In genomic region chr5:53412499-53412898, GRCh38 we compare ENCODE assay signal across 3 cellular contexts.
DNase-seq lines count a peak whose midpoint lies in the region; ATAC-seq, FAIRE-seq and TF ChIP-seq lines count a peak whose summit lies in the region.
"Not testable (repeated sequence)": the region's sequence is repeated elsewhere in the genome, so short reads cannot be mapped to it uniquely, and the experiment has no call there.

No MANE protein-coding gene starts in this region.

- not testable (repeated sequence) for H3K27ac ChIP-seq in A549; HEK293 (ENCODE audit: extremely low read depth, low read depth, low read length); IMR-90 (ENCODE audit: insufficient read depth, low read length)

- not testable (repeated sequence) for TF ChIP-seq POLR2A in A549 (IDR thresholded peaks at IDR 0.05; ENCODE audit: low read length); IMR-90 (IDR thresholded peaks at IDR 0.05; ENCODE audit: low read depth, low read length)

- in situ Hi-C loops in IMR-90 (cut with MboI; ENCODE audit: low sequenced_read_pairs) = not testable (repeated sequence)

- H3K79me1 ChIP-seq in IMR-90 (ENCODE audit: low read depth in 1 of 2, low read length in 2 of 2) = not testable (repeated sequence)

- H4K91ac ChIP-seq in IMR-90 (ENCODE audit: insufficient read depth, low read depth, low read length) = not testable (repeated sequence)

- H3K9ac ChIP-seq in IMR-90 (ENCODE audit: low read depth, low read length) = not testable (repeated sequence)

- H2BK20ac ChIP-seq in IMR-90 (ENCODE audit: low read depth, low read length) = not testable (repeated sequence)

- H3K36me3 ChIP-seq in HEK293 (ENCODE audit: control insufficient read depth in 2 of 2, insufficient read depth in 1 of 2, low read length in 2 of 2); IMR-90 (ENCODE audit: control insufficient read depth, insufficient read depth, low read length): not testable (repeated sequence)

- not testable (repeated sequence) for H4K5ac ChIP-seq in IMR-90 (ENCODE audit: low read depth, low read length)

- ATAC-seq in A549; IMR-90 (ENCODE audit: low read depth): not testable (repeated sequence)

- H2BK15ac ChIP-seq in IMR-90 (ENCODE audit: low read depth, low read length) = not testable (repeated sequence)

- TF ChIP-seq RAD21 in A549 (conservative IDR thresholded peaks at IDR 0.05 in 1 of 2, IDR thresholded peaks at IDR 0.05 in 1 of 2); IMR-90 (IDR thresholded peaks at IDR 0.05; ENCODE audit: low read length): not testable (repeated sequence)

- H3K27me3 ChIP-seq in IMR-90 (ENCODE audit: control insufficient read depth, insufficient read depth, low read length) = not testable (repeated sequence)

- peak overlapping the region; percentile 56 for H2BK5ac ChIP-seq in IMR-90 (ENCODE audit: low read depth, low read length, poor library complexity, severe bottlenecking)

- CTCF ChIA-PET in A549 (lab: Yijun Ruan, JAX); IMR-90 (lab: Yijun Ruan, JAX): not testable (repeated sequence)
- CTCF ChIA-PET in HEK293 (lab: Yijun Ruan, JAX) = interaction anchor here (0.6 to 0.8 kb wide), 3 partner anchors 15 to 136 kb away, joined by 3 to 4 read pairs (median 4); no protein-coding TSS in a partner anchor

- peak overlapping the region; percentile 44; the same call in 1 of the 2 replicates for H2AK5ac ChIP-seq in IMR-90 (ENCODE audit: low read depth, low read length)

- not testable (repeated sequence) for H2AK9ac ChIP-seq in IMR-90 (replicated peaks; ENCODE audit: low read depth, low read length, poor library complexity)

- intact Hi-C loops in IMR-90 (cut with micrococcal nuclease) = not testable (repeated sequence)

- H3K4me2 ChIP-seq in A549; IMR-90 (ENCODE audit: low read depth, low read length): not testable (repeated sequence)

- H3K56ac ChIP-seq in IMR-90 (ENCODE audit: extremely low read depth, insufficient read depth, low read length) = not testable (repeated sequence)

- not testable (repeated sequence) for TF ChIP-seq CTCF in A549 (IDR thresholded peaks at IDR 0.05); HEK293 (tag by site-specific recombination; IDR thresholded peaks at IDR 0.05); IMR-90 (conservative IDR thresholded peaks at IDR 0.05; ENCODE audit: low read depth, low read length)

- not testable (repeated sequence) for H3K14ac ChIP-seq in IMR-90 (replicated peaks; ENCODE audit: low read depth, low read length)

- POLR2A ChIA-PET in A549 (lab: Yijun Ruan, JAX); HEK293 (lab: Yijun Ruan, JAX); IMR-90 (lab: Charles Lee; ENCODE audit: unreplicated experiment): not testable (repeated sequence)

- H2BK120ac ChIP-seq in IMR-90 (ENCODE audit: low read depth, low read length) = not testable (repeated sequence)

- H4K20me1 ChIP-seq in IMR-90 (ENCODE audit: insufficient read depth, low read length) = not testable (repeated sequence)

- dilution Hi-C loops in IMR-90 (cut with HindIII; ENCODE audit: low sequenced_read_pairs, unreplicated experiment) = not testable (repeated sequence)

- not testable (repeated sequence) for BruUV-seq in IMR-90 (replicated peaks; lab: Mats Ljungman, UMichigan)

- not testable (repeated sequence) for DNase-seq in A549 (ENCODE audit: low read depth in 1 of 2, low spot score in 1 of 2); IMR-90

- not testable (repeated sequence) for H3K4ac ChIP-seq in IMR-90 (ENCODE audit: low read depth, low read length)

- not testable (repeated sequence) for H3K4me1 ChIP-seq in A549; HEK293 (ENCODE audit: control insufficient read depth, insufficient read depth, low read length)
- peaks cover 11% of the 10 kb centered on the region for H3K4me1 ChIP-seq in IMR-90 (ENCODE audit: control insufficient read depth, insufficient read depth, low read length)

- not testable (repeated sequence) for H2AFZ ChIP-seq in IMR-90 (replicated peaks; ENCODE audit: low read length, poor library complexity)

- 93% methylated on average over 5 of the region's 5 CpGs for WGBS in A549 (ENCODE audit: missing lambda C conversion rate)
- WGBS in IMR-90 (ENCODE audit: extremely low coverage in 2 of 2, insufficient read length in 1 of 2), 2 experiments = no CpG with 5 or more reads among the region's 5 CpGs

- not testable (repeated sequence) for FAIRE-seq in A549 (lab: Jason Lieb, UNC)

- not testable (repeated sequence) for H3K9me3 ChIP-seq in A549; HEK293 (ENCODE audit: control insufficient read depth, insufficient read depth, low read depth, low read length); IMR-90 (ENCODE audit: control insufficient read depth, insufficient read depth, low read length)

- TF ChIP-seq EP300 in A549 (IDR thresholded peaks at IDR 0.05) = not testable (repeated sequence)

- H3K9me1 ChIP-seq in IMR-90 (ENCODE audit: insufficient read depth, low read length) = not testable (repeated sequence)

- not testable (repeated sequence) for H3K23ac ChIP-seq in IMR-90 (ENCODE audit: low read depth, low read length)

- not testable (repeated sequence) for H4K8ac ChIP-seq in IMR-90 (ENCODE audit: low read depth in 2 of 2, low read length in 2 of 2)

- not testable (repeated sequence) for H3K4me3 ChIP-seq in A549; HEK293 (ENCODE audit: low read depth, low read length); IMR-90 (ENCODE audit: insufficient read depth, low read depth, low read length)

- H3K18ac ChIP-seq in IMR-90 (ENCODE audit: low read depth, low read length) = not testable (repeated sequence)

TF ChIP-seq in A549, 52 proteins besides CTCF, POLR2A, EP300 and RAD21:
- peak; percentile 85 for TF ChIP-seq ZC3H11A (IDR thresholded peaks at IDR 0.05)

TF ChIP-seq in HEK293, 187 proteins besides CTCF, POLR2A, EP300 and RAD21 (continues in another document):
- peak; percentile 88 for TF ChIP-seq ZNF555 (tag by site-specific recombination; conservative IDR thresholded peaks at IDR 0.05)
- peak; percentile 72 for TF ChIP-seq ZXDB (tag by site-specific recombination; IDR thresholded peaks at IDR 0.05)
- peak; percentile 43; the same call in 1 of the 2 replicates for TF ChIP-seq ZFP37 (tag by site-specific recombination; IDR thresholded peaks at IDR 0.05)
- TF ChIP-seq ZNF266 (tag by site-specific recombination; IDR thresholded peaks at IDR 0.05; ENCODE audit: low read depth) = 0 out of 2 replicates have a peak, but pooled peaks have one; percentile 27
- peak; percentile 84 for TF ChIP-seq ZNF560 (tag by site-specific recombination; IDR thresholded peaks at IDR 0.05; ENCODE audit: borderline replicate concordance)
- TF ChIP-seq ZBTB21 (tag by site-specific recombination; IDR thresholded peaks at IDR 0.05) = peak; percentile 46; the same call in 1 of the 2 replicates
- TF ChIP-seq ZNF558 (tag by site-specific recombination; IDR thresholded peaks at IDR 0.05) = peak; percentile 41; the same call in 1 of the 2 replicates
- TF ChIP-seq ZNF629 (tag by site-specific recombination; IDR thresholded peaks at IDR 0.05) = 0 out of 2 replicates have a peak, but pooled peaks have one; percentile 19
- peak; percentile 75 for TF ChIP-seq ZNF623 (tag by site-specific recombination; IDR thresholded peaks at IDR 0.05)
- peak; percentile 92 for TF ChIP-seq ZNF394 (tag by site-specific recombination; IDR thresholded peaks at IDR 0.05; ENCODE audit: borderline replicate concordance)
- peak; percentile 92 for TF ChIP-seq ZNF426 (tag by site-specific recombination; IDR thresholded peaks at IDR 0.05)
- peak; percentile 24 for TF ChIP-seq ZNF654 (tag by site-specific recombination; IDR thresholded peaks at IDR 0.05; ENCODE audit: low read depth)
- peak; percentile 76 for TF ChIP-seq ZBTB8A (tag by site-specific recombination; IDR thresholded peaks at IDR 0.05)
- peak; percentile 63; the same call in 1 of the 2 replicates for TF ChIP-seq ZNF664 (tag by site-specific recombination; IDR thresholded peaks at IDR 0.05)
